ENCODE assay signal across 8 cellular contexts in the genomic region with DNA sequence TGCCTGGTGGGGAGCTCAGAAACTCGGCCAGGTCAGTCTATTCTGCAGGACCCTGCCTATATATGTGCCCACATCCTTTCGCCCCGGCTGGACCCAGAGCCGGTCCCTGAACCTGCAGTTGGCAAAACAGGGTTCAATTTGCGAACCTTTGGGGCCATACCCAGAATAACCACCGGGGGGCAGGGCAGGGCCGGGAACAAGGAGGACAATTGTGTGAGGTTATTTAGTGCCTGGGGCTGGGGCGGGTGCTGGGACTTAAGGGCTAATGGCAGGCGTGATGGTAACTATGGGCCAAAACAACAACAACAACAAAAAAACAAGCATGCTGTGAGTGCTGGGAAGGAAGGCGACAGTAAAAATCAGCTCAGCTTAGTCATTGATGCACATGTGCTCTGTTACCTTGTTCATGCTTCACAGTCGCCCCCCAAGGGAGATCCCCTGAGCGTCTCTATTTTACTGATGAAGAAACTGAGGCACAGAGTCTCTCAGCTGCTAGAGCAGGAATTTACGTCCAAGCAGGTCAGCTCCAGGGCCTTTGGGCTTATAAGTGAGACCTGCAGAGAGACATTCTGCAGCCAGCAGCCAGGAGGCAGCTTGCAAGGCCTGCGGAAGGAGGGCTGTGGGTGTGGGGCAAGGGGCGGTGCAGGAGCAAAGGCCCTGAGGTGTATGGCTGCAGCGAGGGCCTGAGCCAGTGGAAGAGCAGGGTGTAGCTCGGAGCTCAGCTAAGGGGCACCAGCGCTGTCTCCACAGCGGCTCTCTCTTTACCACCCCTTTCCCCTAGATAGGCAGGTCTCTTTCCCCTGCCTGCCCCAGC.
DNase-seq lines count a peak whose midpoint lies in the region; ATAC-seq and TF ChIP-seq lines count a peak whose summit lies in the region.

No MANE protein-coding gene starts in this region.

- TF ChIP-seq CTCF in AG10803 (conservative IDR thresholded peaks at IDR 0.05; ENCODE audit: low read length), result peak; percentile 73

- H3K4me3 Mint-ChIP-seq in memory B cell, result no peak overlapping the region

- DNase-seq in AG10803 (ENCODE audit: low read depth), result peak; percentile 48
- DNase-seq in NCI-H2196 (lab: John Stamatoyannopoulos, UW; ENCODE audit: unreplicated experiment), result peak; percentile 72
- DNase-seq in activated CD4-positive, alpha-beta T cell treated with anti-CD3 and anti-CD28 coated beads, Interleukin-2, amount 50 U/mL, for 24 hours (ENCODE audit: low read depth in 1 of 2, low spot score in 1 of 2), result peak; percentile 44 to 52
- peak; percentile 19 for DNase-seq in effector CD8-positive, alpha-beta T cell (lab: John Stamatoyannopoulos, UW)
- peak; percentile 49 to 65 for DNase-seq in memory B cell (ENCODE audit: low spot score in 2 of 2)
- peak; percentile 88 for DNase-seq in stimulated activated CD8-positive, alpha-beta memory T cell treated with anti-CD3 and anti-CD28 coated beads, Interleukin-4, amount 100 ng/mL, for 48 hours

- H3K4me3 ChIP-seq in AG10803 (ENCODE audit: low read length), result no peak overlapping the region

- peaks cover 5% of the 10 kb centered on the region for H3K4me1 Mint-ChIP-seq in memory B cell

- ATAC-seq in GM19395 (IDR thresholded peaks at IDR 0.05; ENCODE audit: unreplicated experiment), result peak; percentile 60
- ATAC-seq in memory B cell (ENCODE audit: low read depth), result peak; percentile 50
- ATAC-seq in HG03196 (IDR thresholded peaks at IDR 0.05; ENCODE audit: unreplicated experiment), result no peak

- H3K27ac Mint-ChIP-seq in memory B cell, result no peak overlapping the region

- H3K36me3 Mint-ChIP-seq in memory B cell, result peaks cover 7% of the 10 kb centered on the region

- peaks cover 2% of the 10 kb centered on the region for H3K9me3 Mint-ChIP-seq in memory B cell

- H3K27me3 Mint-ChIP-seq in memory B cell, result peaks cover 5% of the 10 kb centered on the region

Comparison
In these comparisons a context has a peak if more than half of its experiments do, and no peak if none do; other contexts are left out.
1. DNase-seq: peak in every context shown above with its lines; median percentile 88 in stimulated activated CD8-positive, alpha-beta memory T cell treated with anti-CD3 and anti-CD28 coated beads, Interleukin-4, amount 100 ng/mL, for 48 hours; 72 in NCI-H2196; 57 in memory B cell; 48 in AG10803; 48 in activated CD4-positive, alpha-beta T cell treated with anti-CD3 and anti-CD28 coated beads, Interleukin-2, amount 50 U/mL, for 24 hours; 19 in effector CD8-positive, alpha-beta T cell.